ENCODE assay signal across 8 cellular contexts in the genomic region with DNA sequence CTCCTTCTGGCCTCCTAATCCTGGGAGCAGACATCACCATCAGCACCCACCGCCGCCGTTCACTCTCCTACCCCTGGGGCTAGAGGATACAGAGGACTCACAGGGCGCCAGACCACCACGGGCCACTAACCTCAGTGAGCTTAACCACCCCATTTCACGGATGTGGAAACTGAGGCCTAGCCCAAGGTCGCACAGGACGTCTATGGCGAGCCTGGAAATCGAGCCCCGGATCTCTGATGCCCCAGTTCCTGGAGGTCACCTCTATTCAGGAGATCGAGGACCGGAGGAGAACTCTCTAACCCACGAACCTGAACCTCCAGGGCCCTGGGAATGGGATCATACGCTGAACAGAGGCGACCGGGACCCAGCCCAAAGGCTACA. TPM values are rescaled to one million over a fixed set of nuclear protein-coding genes. Genes with fewer than 3 reads are reported as not detected.
DNase-seq lines count a peak whose midpoint lies in the region; ATAC-seq and TF ChIP-seq lines count a peak whose summit lies in the region.

No MANE protein-coding gene starts in this region.

- peak overlapping the region; percentile 98 for H3K4me3 ChIP-seq in fibroblast of mammary gland (ENCODE audit: control insufficient read depth, low read depth, low read length)

- TF ChIP-seq CTCF in fibroblast of mammary gland (conservative IDR thresholded peaks at IDR 0.05; ENCODE audit: control insufficient read depth, insufficient read depth, low read depth, low read length): no peak
- TF ChIP-seq CTCF in progenitor cell of endocrine pancreas (IDR thresholded peaks at IDR 0.05; ENCODE audit: unreplicated experiment): no peak
- TF ChIP-seq CTCF in GM13976 (IDR thresholded peaks at IDR 0.05; ENCODE audit: borderline replicate concordance, control extremely low read depth, extremely low read depth, insufficient read depth, missing control alignments): no peak

- H3K36me3 Mint-ChIP-seq in progenitor cell of endocrine pancreas (ENCODE audit: insufficient read depth): peaks cover 1% of the 10 kb centered on the region

- H3K27ac Mint-ChIP-seq in progenitor cell of endocrine pancreas: peak overlapping the region; percentile 97

- H3K4me1 Mint-ChIP-seq in progenitor cell of endocrine pancreas (ENCODE audit: low read depth): peaks cover 23% of the 10 kb centered on the region

- DNase-seq in fibroblast of mammary gland (ENCODE audit: low read depth) (no peak), progenitor cell of endocrine pancreas (ENCODE audit: low spot score, unreplicated experiment) (no peak), GM13976 (ENCODE audit: low spot score) (no peak), SIG-M5 (lab: John Stamatoyannopoulos, UW) (no peak)

- no peaks in the 10 kb centered on the region for H3K27me3 Mint-ChIP-seq in progenitor cell of endocrine pancreas

- H3K9me3 Mint-ChIP-seq in progenitor cell of endocrine pancreas (ENCODE audit: low read depth): no peaks in the 10 kb centered on the region

- in situ Hi-C loops in GM13976 (cut with MboI; ENCODE audit: low sequenced_read_pairs, unreplicated experiment): no loop called here

- H3K4me3 Mint-ChIP-seq in progenitor cell of endocrine pancreas (ENCODE audit: low read depth): peak overlapping the region; percentile 83

- peak; percentile 1 for ATAC-seq in GM21717 (IDR thresholded peaks at IDR 0.05; ENCODE audit: unreplicated experiment)
- peak; percentile 48 for ATAC-seq in SK-N-SH treated with all-trans-retinoic acid at 6 μM for 48 hours
- no peak for ATAC-seq in HG02678 (IDR thresholded peaks at IDR 0.05; ENCODE audit: unreplicated experiment)
- no peak for ATAC-seq in HG02938 (IDR thresholded peaks at IDR 0.05; ENCODE audit: unreplicated experiment)

TF ChIP-seq in SK-N-SH treated with all-trans-retinoic acid at 6 μM for 48 hours, 23 proteins besides CTCF, POLR2A, EP300 and RAD21:
- TF ChIP-seq, protein P1, sequence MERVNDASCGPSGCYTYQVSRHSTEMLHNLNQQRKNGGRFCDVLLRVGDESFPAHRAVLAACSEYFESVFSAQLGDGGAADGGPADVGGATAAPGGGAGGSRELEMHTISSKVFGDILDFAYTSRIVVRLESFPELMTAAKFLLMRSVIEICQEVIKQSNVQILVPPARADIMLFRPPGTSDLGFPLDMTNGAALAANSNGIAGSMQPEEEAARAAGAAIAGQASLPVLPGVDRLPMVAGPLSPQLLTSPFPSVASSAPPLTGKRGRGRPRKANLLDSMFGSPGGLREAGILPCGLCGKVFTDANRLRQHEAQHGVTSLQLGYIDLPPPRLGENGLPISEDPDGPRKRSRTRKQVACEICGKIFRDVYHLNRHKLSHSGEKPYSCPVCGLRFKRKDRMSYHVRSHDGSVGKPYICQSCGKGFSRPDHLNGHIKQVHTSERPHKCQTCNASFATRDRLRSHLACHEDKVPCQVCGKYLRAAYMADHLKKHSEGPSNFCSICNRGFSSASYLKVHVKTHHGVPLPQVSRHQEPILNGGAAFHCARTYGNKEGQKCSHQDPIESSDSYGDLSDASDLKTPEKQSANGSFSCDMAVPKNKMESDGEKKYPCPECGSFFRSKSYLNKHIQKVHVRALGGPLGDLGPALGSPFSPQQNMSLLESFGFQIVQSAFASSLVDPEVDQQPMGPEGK (CRISPR knock-in tag; IDR thresholded peaks at IDR 0.05; ENCODE audit: borderline replicate concordance): 0 out of 2 replicates have a peak, but pooled peaks have one; percentile 15
- no peak for TF ChIP-seq CSDC2 (CRISPR knock-in tag; IDR thresholded peaks at IDR 0.05)

RNA-seq across cellular contexts. Expression of a gene that starts 0.3 kb away (rescaled TPM):
- 63.4 and 63.5 TPM in 2 replicates for total RNA-seq in progenitor cell of endocrine pancreas

RNA-seq across cellular contexts. Expression of a gene that starts 7.2 kb away (rescaled TPM):
- not detected in 2 replicates for total RNA-seq in progenitor cell of endocrine pancreas

RNA-seq across cellular contexts. Expression of a gene that starts 14.7 kb away (rescaled TPM):
- total RNA-seq in progenitor cell of endocrine pancreas: 46.9 and 48.5 TPM in 2 replicates

RNA-seq across cellular contexts. Expression of a gene that starts 37.3 kb away (rescaled TPM):
- 30.6 and 34.3 TPM in 2 replicates for total RNA-seq in progenitor cell of endocrine pancreas

Comparison
In these comparisons a context has a peak if more than half of its experiments do, and no peak if none do; other contexts are left out.
1. ATAC-seq: peak in GM21717 (single experiment) and SK-N-SH treated with all-trans-retinoic acid at 6 μM for 48 hours (single experiment); none in HG02678 (single experiment) and HG02938 (single experiment).